16 cellular contexts compared by ENCODE assay signal in the genomic region with DNA sequence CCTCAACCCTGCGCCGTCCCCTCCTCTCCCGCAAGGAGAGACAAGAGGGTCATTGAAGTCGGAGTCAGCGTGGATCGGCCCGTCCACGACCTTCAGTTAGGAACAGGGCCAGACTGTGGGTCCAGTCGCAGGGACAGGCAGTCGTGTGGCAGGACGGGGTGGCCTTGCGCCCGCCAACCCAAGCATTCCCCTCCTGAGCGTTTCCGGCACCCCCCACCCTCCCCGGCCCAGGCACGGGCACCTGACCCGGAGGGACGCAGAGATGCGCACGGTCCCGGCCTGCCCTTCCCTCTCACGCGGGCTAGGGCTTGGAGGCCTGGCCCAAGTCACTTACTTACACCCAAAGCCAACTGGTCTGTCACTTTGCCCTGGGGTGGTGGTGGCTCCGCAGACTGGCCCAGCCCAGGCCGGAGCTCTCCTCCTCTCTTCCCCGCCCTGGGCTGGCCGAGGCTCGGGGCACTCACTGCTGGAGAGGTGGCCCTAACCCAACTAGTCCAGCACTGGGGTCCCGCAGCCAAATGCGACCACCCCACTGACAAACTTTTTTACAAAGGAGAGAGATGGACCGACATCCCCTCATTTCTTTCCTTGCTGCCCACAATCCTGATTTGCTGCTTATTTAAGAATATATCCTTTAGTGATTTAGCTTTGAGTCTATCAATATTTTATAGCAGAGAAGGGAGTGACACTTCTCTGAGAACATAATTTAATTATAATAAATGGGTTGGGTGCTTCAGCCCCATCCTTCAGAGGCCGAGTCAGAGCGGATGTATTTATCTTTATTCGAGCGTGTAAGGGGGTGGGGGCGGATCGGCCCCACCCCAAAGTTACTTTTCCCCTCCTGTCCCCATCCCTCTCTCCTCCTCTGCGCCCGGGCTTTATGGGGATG. TPM values are rescaled to one million over a fixed set of nuclear protein-coding genes. Genes with fewer than 3 reads are reported as not detected.
DNase-seq lines count a peak whose midpoint lies in the region; ATAC-seq and TF ChIP-seq lines count a peak whose summit lies in the region.
"Had no signal": no experiment of that assay in that cellular context is flagged by ENCODE, and none has a peak within 500 bp of the region (broad histone marks: within the 10 kb centered on the region; RNA-seq: fewer than 3 reads in every experiment).

No MANE protein-coding gene starts in this region.

- H3K36me3 ChIP-seq in testis (ENCODE audit: low read depth, missing control alignments) = no peaks in the 10 kb centered on the region
- H3K36me3 ChIP-seq: lower lobe of right lung had no signal

- H3K36me3 Mint-ChIP-seq in activated CD8-positive, alpha-beta memory T cell treated with anti-CD3 and anti-CD28 coated beads, Interleukin-2, amount 10 ng/mL, durations not matched to agents 7 days and 5 days = peaks cover 5% of the 10 kb centered on the region
- H3K36me3 Mint-ChIP-seq in activated T-helper 17 cell treated with anti-CD3 and anti-CD28 coated beads, Interleukin-2, amount 50 U/mL, for 72 hours (ENCODE audit: low read depth) = peaks cover 25% of the 10 kb centered on the region
- H3K36me3 Mint-ChIP-seq in stimulated activated effector memory CD8-positive, alpha-beta T cell treated with anti-CD3 and anti-CD28 coated beads, Interleukin-12 subunit alpha, Interleukin-12 subunit beta, amount 100 ng/mL, for 72 hours = peaks cover 28% of the 10 kb centered on the region

- no peak for TF ChIP-seq POLR2A in testis (IDR thresholded peaks at IDR 0.05)

- H3K4me3 ChIP-seq in testis = no peak overlapping the region
- H3K4me3 ChIP-seq: K562, lower lobe of right lung had no signal

- H3K9me3 Mint-ChIP-seq in activated CD8-positive, alpha-beta memory T cell treated with anti-CD3 and anti-CD28 coated beads, Interleukin-2, amount 10 ng/mL, durations not matched to agents 7 days and 5 days (ENCODE audit: low read depth) = no peaks in the 10 kb centered on the region
- no peaks in the 10 kb centered on the region for H3K9me3 Mint-ChIP-seq in activated T-helper 17 cell treated with anti-CD3 and anti-CD28 coated beads, Interleukin-2, amount 50 U/mL, for 72 hours
- no peaks in the 10 kb centered on the region for H3K9me3 Mint-ChIP-seq in stimulated activated effector memory CD8-positive, alpha-beta T cell treated with anti-CD3 and anti-CD28 coated beads, Interleukin-12 subunit alpha, Interleukin-12 subunit beta, amount 100 ng/mL, for 72 hours

- H3K27ac ChIP-seq in testis = no peak overlapping the region
- H3K27ac ChIP-seq: lower lobe of right lung had no signal

- intact Hi-C loops in testis (cut with DNase I; ENCODE audit: low total_unique reads) = no loop called here

- 6 to 11% methylated on average over 25 to 40 of the region's 40 CpGs for WGBS in testis, 2 donors

- ATAC-seq in activated CD8-positive, alpha-beta memory T cell treated with anti-CD3 and anti-CD28 coated beads, Interleukin-2, amount 10 ng/mL, durations not matched to agents 7 days and 5 days = no peak
- no peak for ATAC-seq in activated T-helper 17 cell treated with anti-CD3 and anti-CD28 coated beads, Interleukin-2, amount 50 U/mL, for 72 hours (replicated peaks)
- ATAC-seq in stimulated activated effector memory CD8-positive, alpha-beta T cell treated with anti-CD3 and anti-CD28 coated beads, Interleukin-12 subunit alpha, Interleukin-12 subunit beta, amount 100 ng/mL, for 72 hours = peak; percentile 31
- ATAC-seq in HG03159 (IDR thresholded peaks at IDR 0.05; ENCODE audit: unreplicated experiment) = no peak
- ATAC-seq in HG02840 (IDR thresholded peaks at IDR 0.05; ENCODE audit: low FRiP score, unreplicated experiment) = no peak
- ATAC-seq: K562 had no signal

- peak overlapping the region; percentile 65 for H3K27ac Mint-ChIP-seq in activated CD8-positive, alpha-beta memory T cell treated with anti-CD3 and anti-CD28 coated beads, Interleukin-2, amount 10 ng/mL, durations not matched to agents 7 days and 5 days
- no peak overlapping the region for H3K27ac Mint-ChIP-seq in activated T-helper 17 cell treated with anti-CD3 and anti-CD28 coated beads, Interleukin-2, amount 50 U/mL, for 72 hours
- peak overlapping the region; percentile 60 for H3K27ac Mint-ChIP-seq in stimulated activated effector memory CD8-positive, alpha-beta T cell treated with anti-CD3 and anti-CD28 coated beads, Interleukin-12 subunit alpha, Interleukin-12 subunit beta, amount 100 ng/mL, for 72 hours

- H3K4me1 Mint-ChIP-seq in activated CD8-positive, alpha-beta memory T cell treated with anti-CD3 and anti-CD28 coated beads, Interleukin-2, amount 10 ng/mL, durations not matched to agents 7 days and 5 days = peaks cover 10% of the 10 kb centered on the region
- peaks cover 13% of the 10 kb centered on the region for H3K4me1 Mint-ChIP-seq in activated T-helper 17 cell treated with anti-CD3 and anti-CD28 coated beads, Interleukin-2, amount 50 U/mL, for 72 hours
- peaks cover 24% of the 10 kb centered on the region for H3K4me1 Mint-ChIP-seq in stimulated activated effector memory CD8-positive, alpha-beta T cell treated with anti-CD3 and anti-CD28 coated beads, Interleukin-12 subunit alpha, Interleukin-12 subunit beta, amount 100 ng/mL, for 72 hours

- no peak overlapping the region for H3K4me3 Mint-ChIP-seq in activated CD8-positive, alpha-beta memory T cell treated with anti-CD3 and anti-CD28 coated beads, Interleukin-2, amount 10 ng/mL, durations not matched to agents 7 days and 5 days
- H3K4me3 Mint-ChIP-seq in activated T-helper 17 cell treated with anti-CD3 and anti-CD28 coated beads, Interleukin-2, amount 50 U/mL, for 72 hours = peak overlapping the region; percentile 16
- H3K4me3 Mint-ChIP-seq in stimulated activated effector memory CD8-positive, alpha-beta T cell treated with anti-CD3 and anti-CD28 coated beads, Interleukin-12 subunit alpha, Interleukin-12 subunit beta, amount 100 ng/mL, for 72 hours = no peak overlapping the region

- H3K9me3 ChIP-seq in testis = no peaks in the 10 kb centered on the region
- H3K9me3 ChIP-seq: lower lobe of right lung had no signal

- CTCF ChIA-PET in activated CD8-positive, alpha-beta memory T cell treated with anti-CD3 and anti-CD28 coated beads, Interleukin-2, amount 10 ng/mL, durations not matched to agents 7 days and 5 days (lab: Charles Lee) = no interaction called here

- H3K27me3 Mint-ChIP-seq in activated CD8-positive, alpha-beta memory T cell treated with anti-CD3 and anti-CD28 coated beads, Interleukin-2, amount 10 ng/mL, durations not matched to agents 7 days and 5 days = peaks cover 69% of the 10 kb centered on the region
- H3K27me3 Mint-ChIP-seq in activated T-helper 17 cell treated with anti-CD3 and anti-CD28 coated beads, Interleukin-2, amount 50 U/mL, for 72 hours = peaks cover 42% of the 10 kb centered on the region

- no peak for TF ChIP-seq CTCF in testis (IDR thresholded peaks at IDR 0.05)

- no peaks in the 10 kb centered on the region for H3K27me3 ChIP-seq in testis

- no peaks in the 10 kb centered on the region for H3K4me1 ChIP-seq in testis

- DNase-seq in activated CD8-positive, alpha-beta memory T cell treated with anti-CD3 and anti-CD28 coated beads, Interleukin-2, amount 10 ng/mL, durations not matched to agents 7 days and 5 days = no peak
- DNase-seq in activated CD8-positive, alpha-beta memory T cell treated with anti-CD3 and anti-CD28 coated beads, Interleukin-2, amount 50 U/mL, for 4 hours = no peak
- peak; percentile 77 for DNase-seq in left kidney (ENCODE audit: low read depth, low spot score)
- DNase-seq in stimulated activated effector memory CD8-positive, alpha-beta T cell treated with anti-CD3 and anti-CD28 coated beads, Interleukin-12 subunit alpha, Interleukin-12 subunit beta, amount 100 ng/mL, for 72 hours (ENCODE audit: low spot score in 2 of 2) = no peak
- DNase-seq in testis = no peak
- DNase-seq: activated CD8-positive, alpha-beta memory T cell treated with anti-CD3 and anti-CD28 coated beads, Interleukin-2, amount 50 U/mL, for 48 hours; anterior cingulate cortex; lower lobe of right lung; NCI-H1092 treated with DMSO at 0.1 percent for 48 hours; occipital lobe; SHP77 treated with DMSO at 0.1 percent for 48 hours had no signal

RNA-seq across cellular contexts. Expression of a gene that starts 1.2 kb away (rescaled TPM):
- total RNA-seq in activated CD8-positive, alpha-beta memory T cell treated with anti-CD3 and anti-CD28 coated beads, Interleukin-2, amount 10 ng/mL, durations not matched to agents 7 days and 5 days = not detected
- total RNA-seq in activated T-helper 17 cell treated with anti-CD3 and anti-CD28 coated beads, Interleukin-2, amount 50 U/mL, for 72 hours = not detected
- total RNA-seq in testis = under 1 TPM in 1 of 2 donors, not detected in 1; 0.24 TPM
- polyA plus RNA-seq in testis (ENCODE audit: insufficient read depth, low read depth, low replicate concordance) = not detected
- total RNA-seq: K562, lower lobe of right lung, occipital lobe, skeletal muscle tissue had no signal
- polyA plus RNA-seq: K562 had no signal
